9 cellular contexts compared by ENCODE assay signal in genomic region chr15:80436511-80437307, GRCh38. TPM values are rescaled to one million over a fixed set of nuclear protein-coding genes. Genes with fewer than 3 reads are reported as not detected.
DNase-seq lines count a peak whose midpoint lies in the region; ATAC-seq and TF ChIP-seq lines count a peak whose summit lies in the region.
"Had no signal": no experiment of that assay in that cellular context is flagged by ENCODE, and none has a peak within 500 bp of the region (broad histone marks: within the 10 kb centered on the region; RNA-seq: fewer than 3 reads in every experiment).

No MANE protein-coding gene starts in this region.

- no peak overlapping the region for H3K9ac ChIP-seq in MM.1S (ENCODE audit: low read length)

- H4K20me1 ChIP-seq in MM.1S (ENCODE audit: insufficient read depth, low read length): no peaks in the 10 kb centered on the region

- in situ Hi-C loops in brain microvascular endothelial cell (cut with HindIII; ENCODE audit: low pct_ligation_motif_present, low sequenced_read_pairs): no loop called here

- H3K27ac ChIP-seq in foreskin keratinocyte: no peak overlapping the region
- no peak overlapping the region for H3K27ac ChIP-seq in MM.1S (ENCODE audit: low read length)
- no peak overlapping the region for H3K27ac ChIP-seq in brain microvascular endothelial cell

- TF ChIP-seq CTCF in foreskin keratinocyte (conservative IDR thresholded peaks at IDR 0.05) (no peak), MM.1S (IDR thresholded peaks at IDR 0.05; ENCODE audit: low read length) (no peak), BE2C (IDR thresholded peaks at IDR 0.05; ENCODE audit: low read depth, low read length) (no peak), brain microvascular endothelial cell (IDR thresholded peaks at IDR 0.05; ENCODE audit: low read depth, low read length, missing control alignments) (no peak)

- H3K9me2 ChIP-seq in MM.1S (replicated peaks; ENCODE audit: insufficient read depth, low read length): no peaks in the 10 kb centered on the region

- peak overlapping the region in 1 of 2 donors; percentile 9 for H3K27ac Mint-ChIP-seq in stimulated activated naive CD8-positive, alpha-beta T cell treated with anti-CD3 and anti-CD28 coated beads, Interleukin-15, amount 100 ng/mL, for 72 hours

- no peaks in the 10 kb centered on the region for H3K27me3 ChIP-seq in foreskin keratinocyte
- H3K27me3 ChIP-seq in MM.1S (replicated peaks; ENCODE audit: insufficient read depth, low read length): no peaks in the 10 kb centered on the region
- no peaks in the 10 kb centered on the region; the same call in 1 of the 2 replicates for H3K27me3 ChIP-seq in BE2C
- no peaks in the 10 kb centered on the region for H3K27me3 ChIP-seq in brain microvascular endothelial cell (replicated peaks)

- peaks cover 6% of the 10 kb centered on the region for H3K4me1 Mint-ChIP-seq in stimulated activated naive CD8-positive, alpha-beta T cell treated with anti-CD3 and anti-CD28 coated beads, Interleukin-15, amount 100 ng/mL, for 72 hours

- H3F3A ChIP-seq in MM.1S (ENCODE audit: insufficient read depth, low read length): no peaks in the 10 kb centered on the region

- H2AFZ ChIP-seq in MM.1S (ENCODE audit: low read length): no peak overlapping the region

- H3K9me3 ChIP-seq in MM.1S (replicated peaks; ENCODE audit: insufficient read depth, low read length) (no peaks in the 10 kb centered on the region), BE2C (no peaks in the 10 kb centered on the region)

- H3K9me3 Mint-ChIP-seq in stimulated activated naive CD8-positive, alpha-beta T cell treated with anti-CD3 and anti-CD28 coated beads, Interleukin-15, amount 100 ng/mL, for 72 hours: no peaks in the 10 kb centered on the region

- H3K27me3 Mint-ChIP-seq in stimulated activated naive CD8-positive, alpha-beta T cell treated with anti-CD3 and anti-CD28 coated beads, Interleukin-15, amount 100 ng/mL, for 72 hours: peaks cover 17% of the 10 kb centered on the region

- peak; percentile 12 for DNase-seq in stimulated activated naive CD8-positive, alpha-beta T cell treated with anti-CD3 and anti-CD28 coated beads, Interleukin-15, Interleukin-2, amounts not matched to agents 100 U/mL and 50 U/mL, for 24 hours
- DNase-seq in stimulated activated naive CD8-positive, alpha-beta T cell treated with anti-CD3 and anti-CD28 coated beads, Interleukin-15, amount 100 ng/mL, for 72 hours: no peak
- DNase-seq in RKO (ENCODE audit: low spot score): peak; percentile 77
- DNase-seq in foreskin keratinocyte: peak; percentile 70 to 83
- no peak for DNase-seq in MM.1S
- DNase-seq in BE2C: no peak
- DNase-seq in brain microvascular endothelial cell: no peak
- DNase-seq: substantia nigra had no signal

- H3K4me3 Mint-ChIP-seq in stimulated activated naive CD8-positive, alpha-beta T cell treated with anti-CD3 and anti-CD28 coated beads, Interleukin-15, amount 100 ng/mL, for 72 hours: no peak overlapping the region

- no peak overlapping the region for H3K4me2 ChIP-seq in MM.1S (ENCODE audit: low read depth, low read length)

- H3K36me3 ChIP-seq in MM.1S (replicated peaks; ENCODE audit: insufficient read depth, low read length) (no peaks in the 10 kb centered on the region), BE2C (no peaks in the 10 kb centered on the region), brain microvascular endothelial cell (replicated peaks) (no peaks in the 10 kb centered on the region)

- H3K4me3 ChIP-seq in MM.1S (ENCODE audit: low read length): no peak overlapping the region
- H3K4me3 ChIP-seq in BE2C (ENCODE audit: low read depth, low read length): no peak overlapping the region
- H3K4me3 ChIP-seq in brain microvascular endothelial cell (ENCODE audit: low read depth, low read length): no peak overlapping the region

- ATAC-seq in stimulated activated naive CD8-positive, alpha-beta T cell treated with anti-CD3 and anti-CD28 coated beads, Interleukin-15, Interleukin-2, amounts not matched to agents 100 U/mL and 50 U/mL, for 24 hours: peak; percentile 76
- no peak for ATAC-seq in stimulated activated naive CD8-positive, alpha-beta T cell treated with anti-CD3 and anti-CD28 coated beads, Interleukin-15, amount 100 ng/mL, for 72 hours
- ATAC-seq in foreskin keratinocyte: peak; percentile 99
- no peak for ATAC-seq in HG02885 (IDR thresholded peaks at IDR 0.05; ENCODE audit: poor library complexity, unreplicated experiment)

- no peaks in the 10 kb centered on the region for H3K79me2 ChIP-seq in MM.1S (ENCODE audit: low read length)

- peaks cover 13% of the 10 kb centered on the region for H3K4me1 ChIP-seq in foreskin keratinocyte
- H3K4me1 ChIP-seq in MM.1S (ENCODE audit: low read length): no peaks in the 10 kb centered on the region
- no peaks in the 10 kb centered on the region for H3K4me1 ChIP-seq in BE2C

RNA-seq across cellular contexts. Expression of gene ARNT2, which starts 32.5 kb away (rescaled TPM):
- total RNA-seq in foreskin keratinocyte: 0.24 and 0.25 TPM in 2 replicates
- 0.21 and 0.25 TPM in 2 replicates for polyA plus RNA-seq in foreskin keratinocyte
- polyA plus RNA-seq in BE2C (2012; ENCODE audit: insufficient read depth, insufficient read length, low read depth): 4.9 TPM

Comparison
In these comparisons a context has a peak if more than half of its experiments do, and no peak if none do; other contexts are left out.
1. ATAC-seq: peak in stimulated activated naive CD8-positive, alpha-beta T cell treated with anti-CD3 and anti-CD28 coated beads, Interleukin-15, Interleukin-2, amounts not matched to agents 100 U/mL and 50 U/mL, for 24 hours (single experiment) and foreskin keratinocyte (single experiment); none in stimulated activated naive CD8-positive, alpha-beta T cell treated with anti-CD3 and anti-CD28 coated beads, Interleukin-15, amount 100 ng/mL, for 72 hours (single experiment) and HG02885 (single experiment).
2. DNase-seq: peak in stimulated activated naive CD8-positive, alpha-beta T cell treated with anti-CD3 and anti-CD28 coated beads, Interleukin-15, Interleukin-2, amounts not matched to agents 100 U/mL and 50 U/mL, for 24 hours (single experiment), RKO (single experiment) and foreskin keratinocyte (2 of 2); none in stimulated activated naive CD8-positive, alpha-beta T cell treated with anti-CD3 and anti-CD28 coated beads, Interleukin-15, amount 100 ng/mL, for 72 hours (0 of 2), MM.1S (single experiment), BE2C (single experiment) and brain microvascular endothelial cell (single experiment).